ENCODE assay signal across 8 cellular contexts in genomic region chr21:41361786-41362604, GRCh38. TPM values are rescaled to one million over a fixed set of nuclear protein-coding genes. Genes with fewer than 3 reads are reported as not detected.
A peak's percentile ranks its signal among the peaks of the same experiment; 100 is the strongest.
DNase-seq lines count a peak whose midpoint lies in the region; ATAC-seq, FAIRE-seq and TF ChIP-seq lines count a peak whose summit lies in the region.

Gene MX2 (plus strand): TSS chr21:41362027. CDS start chr21:41376907, 14,880 bp downstream.

- POLR2A ChIA-PET in K562 (lab: Yijun Ruan, JAX): no interaction called here

- H3K4me3 ChIP-seq in ACC112 (ENCODE audit: low read depth, low read length) (peak within 1 kb of the TSS; percentile 86), K562 (no peak within 1 kb of the TSS), lower lobe of right lung (peak within 1 kb of the TSS; percentile 50)

- H4K20me1 ChIP-seq in K562 (replicated peaks; ENCODE audit: control insufficient read depth, insufficient read depth, low read length): no peaks in the 10 kb centered on the region

- H3K79me2 ChIP-seq in ACC112 (ENCODE audit: control insufficient read depth, insufficient read depth, low read length, unreplicated experiment) (peaks cover 42% of the 10 kb centered on the region), K562 (ENCODE audit: control insufficient read depth, insufficient read depth, low read length) (no peaks in the 10 kb centered on the region)

- DNase-seq in K562 (ENCODE audit: extremely low read depth in 1 of 4, low spot score in 3 of 4) (no peak), lower lobe of right lung (peak; percentile 80)
- peak; percentile 53 to 65 for DNase-seq in stimulated activated CD8-positive, alpha-beta memory T cell treated with anti-CD3 and anti-CD28 coated beads, Interleukin-4, amount 100 ng/mL, for 1 hour (ENCODE audit: low read depth in 2 of 2, low spot score in 1 of 2)

- no peak for FAIRE-seq in K562 (lab: Jason Lieb, UNC)

- H2AFZ ChIP-seq in ACC112 (ENCODE audit: low read length, unreplicated experiment) (peak within 1 kb of the TSS; percentile 15), K562 (ENCODE audit: low read depth, low read length) (no peak within 1 kb of the TSS)

- H3K9ac ChIP-seq in K562 (ENCODE audit: insufficient read depth in 1 of 2, low read depth in 2 of 2, low read length in 2 of 2): no peak within 1 kb of the TSS

- no peaks in the 10 kb centered on the region for H3K9me3 ChIP-seq in K562 (replicated peaks; ENCODE audit: control insufficient read depth, insufficient read depth, low read depth, low read length)
- no peaks in the 10 kb centered on the region for H3K9me3 ChIP-seq in lower lobe of right lung

- no peaks in the 10 kb centered on the region for H3K27me3 ChIP-seq in ACC112 (ENCODE audit: insufficient read depth, low read length)
- peaks cover 12 to 53% of the 10 kb centered on the region in 2 experiments; a peak in 4 of 5 replicates for H3K27me3 ChIP-seq in K562 (ENCODE audit: control insufficient read depth in 2 of 2, insufficient read depth in 2 of 2, low read length in 2 of 2)
- no peaks in the 10 kb centered on the region for H3K27me3 ChIP-seq in lower lobe of right lung (ENCODE audit: low read depth)

- H3K36me3 ChIP-seq in ACC112 (ENCODE audit: insufficient read depth, low read length): peaks cover 27% of the 10 kb centered on the region
- no peaks in the 10 kb centered on the region for H3K36me3 ChIP-seq in K562 (ENCODE audit: control insufficient read depth, insufficient read depth, low read length)
- no peaks in the 10 kb centered on the region for H3K36me3 ChIP-seq in lower lobe of right lung

- H3K4me2 ChIP-seq in K562 (ENCODE audit: insufficient read depth, low read length): no peak within 1 kb of the TSS

- no TSS peak for BruUV-seq in K562 (replicated peaks; lab: Mats Ljungman, UMichigan)

- CTCF ChIA-PET in K562 (lab: Yijun Ruan, JAX; ENCODE audit: low intra/inter-chr PET ratio): no interaction called here

- no peaks in the 10 kb centered on the region for H3K9me1 ChIP-seq in K562 (ENCODE audit: control insufficient read depth, insufficient read depth, low read length)

- TF ChIP-seq POLR2A in K562 (conservative IDR thresholded peaks at IDR 0.05): no peak

- intact Hi-C loops in T-helper 2 cell treated with Interferon-gamma antibody and Interleukin-4, amounts not matched to agents 100 ng/mL and 5 ng/mL, for 36 hours (cut with micrococcal nuclease): loop anchor here (1.0 to 10.0 kb wide), 7 partner anchors 8 to 873 kb away; partner anchors contain the start of genes MX1 and ZBTB21
- intact Hi-C loops in K562 (cut with micrococcal nuclease): no loop called here
- intact Hi-C loops in lower lobe of right lung (cut with DNase I): no loop called here

- TF ChIP-seq RAD21 in K562 (CRISPR knock-in tag; conservative IDR thresholded peaks at IDR 0.05 in 1 of 2, IDR thresholded peaks at IDR 0.05 in 1 of 2): no peak

- H3K27ac ChIP-seq in ACC112 (ENCODE audit: low read depth, low read length) (peak within 1 kb of the TSS; percentile 98), K562 (ENCODE audit: extremely low read depth, low read depth, low read length) (no peak within 1 kb of the TSS), lower lobe of right lung (peak within 1 kb of the TSS; percentile 90)

- ATAC-seq in GM18909 (IDR thresholded peaks at IDR 0.05; ENCODE audit: poor library complexity, unreplicated experiment): peak; percentile 69
- peak; percentile 63 for ATAC-seq in HG03354 (IDR thresholded peaks at IDR 0.05; ENCODE audit: poor library complexity, severe bottlenecking, unreplicated experiment)
- ATAC-seq in K562: peak; percentile 38
- peak; percentile 80 to 84 for ATAC-seq in lower lobe of right lung
- ATAC-seq in GM21717 (IDR thresholded peaks at IDR 0.05; ENCODE audit: unreplicated experiment): no peak

- H3K4me1 ChIP-seq in ACC112 (ENCODE audit: control insufficient read depth, insufficient read depth, low read length, unreplicated experiment): peaks cover 44% of the 10 kb centered on the region
- no peaks in the 10 kb centered on the region; a peak in 1 of 5 replicates for H3K4me1 ChIP-seq in K562 (replicated peaks in 1 of 2; ENCODE audit: control insufficient read depth in 2 of 2, insufficient read depth in 2 of 2, low read length in 2 of 2)
- H3K4me1 ChIP-seq in lower lobe of right lung: peaks cover 22% of the 10 kb centered on the region

- no peak for TF ChIP-seq CTCF in K562 (IDR thresholded peaks at IDR 0.05 in 2 of 3, conservative IDR thresholded peaks at IDR 0.05 in 1 of 3; ENCODE audit: insufficient read depth in 2 of 3, low read depth in 1 of 3, low read length in 3 of 3)
- TF ChIP-seq CTCF in lower lobe of right lung (IDR thresholded peaks at IDR 0.05): no peak

- WGBS in K562 (ENCODE audit: insufficient coverage, low coverage, missing lambda C conversion rate): under 1% methylated on average over 24 of the region's 24 CpGs

- TF ChIP-seq EP300 in K562 (IDR thresholded peaks at IDR 0.05; ENCODE audit: low read length): no peak

- in situ Hi-C loops in K562 (cut with MboI): no loop called here

TF ChIP-seq in K562, 482 proteins besides CTCF, POLR2A, EP300 and RAD21 (continues in another document):
- TF ChIP-seq PCBP1 (IDR thresholded peaks at IDR 0.05; ENCODE audit: low read depth, low read length, poor library complexity, severe bottlenecking) (no peak), FIP1L1 (IDR thresholded peaks at IDR 0.05; ENCODE audit: low read depth, low read length, poor library complexity, severe bottlenecking) (no peak), ZBTB9 (CRISPR knock-in tag; IDR thresholded peaks at IDR 0.05) (no peak), NCOA2 (IDR thresholded peaks at IDR 0.05; ENCODE audit: partially characterized antibody in 2 of 2) (no peak), ZNF3 (CRISPR knock-in tag; IDR thresholded peaks at IDR 0.05) (no peak), ZNF609 (CRISPR knock-in tag; IDR thresholded peaks at IDR 0.05; ENCODE audit: borderline replicate concordance) (no peak)

RNA-seq across cellular contexts. Expression of gene MX2, which starts in this region (rescaled TPM):
- 30.3 and 31.1 TPM in 2 replicates for total RNA-seq in T-helper 2 cell treated with Interferon-gamma antibody and Interleukin-4, amounts not matched to agents 100 ng/mL and 5 ng/mL, for 36 hours
- total RNA-seq in K562 (2011; cell fraction: chromatin; rRNA removed; ENCODE audit: low replicate concordance): 0.65 TPM in 1 of 2 replicates, not detected in the other
- total RNA-seq in K562 (2011; cell fraction: nucleolus; rRNA removed): 0.79 TPM in 1 of 2 replicates, not detected in the other
- total RNA-seq in K562 (2011; cell fraction: nucleoplasm; rRNA removed): not detected in 2 replicates
- total RNA-seq in K562 (2014; rRNA removed) (0.36 and 1.1 TPM in 2 replicates), K562 (2014; rRNA removed; fragmentation: Illumina TruSeq; extraction: Trizol) (0.26 and 0.73 TPM in 2 replicates), K562 (2015; rRNA removed; fragmentation: Illumina TruSeq; extraction: Trizol) (0.57 and 0.58 TPM in 2 replicates), K562 (2021) (0.95 and 1.0 TPM in 2 replicates), lower lobe of right lung (35.5 TPM)
- polyA plus RNA-seq in K562 (2011; rRNA removed) (not detected in 2 replicates), K562 (2014; fragmentation: Illumina TruSeq; extraction: Trizol) (0.65 and 0.69 TPM in 2 replicates), K562 (2014; fragmentation: Nextera tagmentation; extraction: Ambion mirVana) (under 1 TPM; 0.10 to 0.18 TPM), K562 (2014; rRNA removed) (0.21 and 0.59 TPM in 2 replicates)
- polyA plus RNA-seq in K562 (2011; cell fraction: cytosol; rRNA removed): 0.03 TPM in 1 of 2 replicates, not detected in the other
- polyA plus RNA-seq in K562 (2011; cell fraction: nucleus; rRNA removed): 0.04 TPM in 1 of 2 replicates, not detected in the other
- 0.56 and 2.1 TPM in 2 replicates for polyA plus RNA-seq in K562 (2012)
- not detected in 2 replicates for polyA minus RNA-seq in K562 (2011; rRNA and poly(A)+ RNA removed)
- polyA minus RNA-seq in K562 (2011; cell fraction: cytosol; rRNA and poly(A)+ RNA removed): not detected in 2 replicates
- polyA minus RNA-seq in K562 (2011; cell fraction: nucleus; rRNA and poly(A)+ RNA removed): not detected in 2 replicates

Comparison
In these comparisons a context has a peak if more than half of its experiments do, and no peak if none do; other contexts are left out.
1. RNA of gene MX2 (total RNA-seq): 35.5 TPM in lower lobe of right lung (single experiment) and 30.3 to 31.1 TPM in T-helper 2 cell treated with Interferon-gamma antibody and Interleukin-4, amounts not matched to agents 100 ng/mL and 5 ng/mL, for 36 hours; 0.26 to 1.1 TPM in K562; every median in the first group is over 10 times any median in the second.
2. DNase-seq: peak in lower lobe of right lung (single experiment) and stimulated activated CD8-positive, alpha-beta memory T cell treated with anti-CD3 and anti-CD28 coated beads, Interleukin-4, amount 100 ng/mL, for 1 hour (2 of 2); none in K562 (0 of 4).